In the genomic region with DNA sequence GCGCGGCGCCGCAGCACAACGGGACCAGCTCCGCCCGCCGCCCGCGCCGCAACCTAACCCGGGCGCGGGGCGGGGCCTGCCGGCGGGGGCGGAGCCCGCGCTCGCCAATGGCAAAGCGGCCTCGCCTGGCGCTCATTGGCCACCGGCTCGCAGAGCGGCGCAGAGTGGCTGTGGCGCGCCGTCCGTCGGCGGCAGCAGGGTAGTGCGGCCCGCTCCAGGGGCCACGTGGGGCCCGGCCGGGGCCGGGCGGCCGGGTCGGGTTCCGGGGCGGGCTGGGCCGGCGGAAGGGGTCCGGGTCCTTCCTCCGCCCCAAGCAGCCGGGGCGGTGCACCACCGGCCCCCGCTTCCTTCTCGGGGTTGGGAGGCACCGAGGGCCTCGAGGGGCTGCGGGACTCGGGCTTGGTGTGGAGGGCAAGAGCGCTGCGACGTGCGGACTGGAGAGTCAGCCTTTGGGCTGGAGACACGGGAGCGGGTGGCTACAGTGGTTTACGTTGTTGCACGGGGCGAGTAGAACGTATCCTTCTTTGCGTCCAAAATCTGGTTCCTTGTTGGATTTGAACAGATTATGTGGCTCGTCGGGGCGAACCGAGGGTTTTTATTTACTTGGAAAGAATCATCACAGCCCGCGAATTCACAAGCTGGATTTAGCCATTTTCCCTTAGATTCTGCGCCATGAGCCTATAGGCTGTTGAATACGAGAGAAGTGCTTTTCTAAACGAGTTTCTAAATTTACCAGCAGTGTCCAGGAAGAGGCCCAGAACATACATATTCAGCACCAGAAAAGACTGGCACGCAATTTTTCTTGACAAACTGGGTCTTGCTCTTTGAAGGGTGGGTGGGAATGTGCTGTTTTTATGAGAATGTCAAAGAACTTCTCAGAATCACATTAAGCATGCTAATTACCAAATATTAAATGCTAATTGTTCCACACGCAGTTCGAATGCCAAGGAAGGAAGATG, we compare ENCODE assay signal across 1 cellular context.
A peak's percentile ranks its signal among the peaks of the same experiment; 100 is the strongest.
TF ChIP-seq lines count a peak whose summit lies in the region.

A gene (minus strand): TSS at position 29 of the 959 bp plus-strand sequence. CDS start 75 bp downstream, outside the sequence.

TF ChIP-seq in HEK293, 187 proteins besides CTCF, POLR2A, EP300 and RAD21 (continued from another document and continues in another):
- TF ChIP-seq, protein P1, sequence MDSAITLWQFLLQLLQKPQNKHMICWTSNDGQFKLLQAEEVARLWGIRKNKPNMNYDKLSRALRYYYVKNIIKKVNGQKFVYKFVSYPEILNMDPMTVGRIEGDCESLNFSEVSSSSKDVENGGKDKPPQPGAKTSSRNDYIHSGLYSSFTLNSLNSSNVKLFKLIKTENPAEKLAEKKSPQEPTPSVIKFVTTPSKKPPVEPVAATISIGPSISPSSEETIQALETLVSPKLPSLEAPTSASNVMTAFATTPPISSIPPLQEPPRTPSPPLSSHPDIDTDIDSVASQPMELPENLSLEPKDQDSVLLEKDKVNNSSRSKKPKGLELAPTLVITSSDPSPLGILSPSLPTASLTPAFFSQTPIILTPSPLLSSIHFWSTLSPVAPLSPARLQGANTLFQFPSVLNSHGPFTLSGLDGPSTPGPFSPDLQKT (IDR thresholded peaks at IDR 0.05; ENCODE audit: borderline replicate concordance, low read depth, low read length): no peak
- peak; percentile 54; the same call in 1 of the 2 replicates for TF ChIP-seq KLF16 (tag by site-specific recombination; IDR thresholded peaks at IDR 0.05)
- TF ChIP-seq ZIC2 (tag by site-specific recombination; IDR thresholded peaks at IDR 0.05): no peak
- no peak for TF ChIP-seq TRIM28 (IDR thresholded peaks at IDR 0.05; ENCODE audit: borderline replicate concordance, low read length)
- no peak for TF ChIP-seq ZNF777 (tag by site-specific recombination; IDR thresholded peaks at IDR 0.05; ENCODE audit: borderline replicate concordance)
- TF ChIP-seq, protein P2, sequence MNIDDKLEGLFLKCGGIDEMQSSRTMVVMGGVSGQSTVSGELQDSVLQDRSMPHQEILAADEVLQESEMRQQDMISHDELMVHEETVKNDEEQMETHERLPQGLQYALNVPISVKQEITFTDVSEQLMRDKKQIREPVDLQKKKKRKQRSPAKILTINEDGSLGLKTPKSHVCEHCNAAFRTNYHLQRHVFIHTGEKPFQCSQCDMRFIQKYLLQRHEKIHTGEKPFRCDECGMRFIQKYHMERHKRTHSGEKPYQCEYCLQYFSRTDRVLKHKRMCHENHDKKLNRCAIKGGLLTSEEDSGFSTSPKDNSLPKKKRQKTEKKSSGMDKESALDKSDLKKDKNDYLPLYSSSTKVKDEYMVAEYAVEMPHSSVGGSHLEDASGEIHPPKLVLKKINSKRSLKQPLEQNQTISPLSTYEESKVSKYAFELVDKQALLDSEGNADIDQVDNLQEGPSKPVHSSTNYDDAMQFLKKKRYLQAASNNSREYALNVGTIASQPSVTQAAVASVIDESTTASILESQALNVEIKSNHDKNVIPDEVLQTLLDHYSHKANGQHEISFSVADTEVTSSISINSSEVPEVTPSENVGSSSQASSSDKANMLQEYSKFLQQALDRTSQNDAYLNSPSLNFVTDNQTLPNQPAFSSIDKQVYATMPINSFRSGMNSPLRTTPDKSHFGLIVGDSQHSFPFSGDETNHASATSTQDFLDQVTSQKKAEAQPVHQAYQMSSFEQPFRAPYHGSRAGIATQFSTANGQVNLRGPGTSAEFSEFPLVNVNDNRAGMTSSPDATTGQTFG (tag by site-specific recombination; IDR thresholded peaks at IDR 0.05; ENCODE audit: borderline replicate concordance): no peak
- TF ChIP-seq ZNF473 (tag by site-specific recombination; IDR thresholded peaks at IDR 0.05): no peak
- TF ChIP-seq, protein P3, sequence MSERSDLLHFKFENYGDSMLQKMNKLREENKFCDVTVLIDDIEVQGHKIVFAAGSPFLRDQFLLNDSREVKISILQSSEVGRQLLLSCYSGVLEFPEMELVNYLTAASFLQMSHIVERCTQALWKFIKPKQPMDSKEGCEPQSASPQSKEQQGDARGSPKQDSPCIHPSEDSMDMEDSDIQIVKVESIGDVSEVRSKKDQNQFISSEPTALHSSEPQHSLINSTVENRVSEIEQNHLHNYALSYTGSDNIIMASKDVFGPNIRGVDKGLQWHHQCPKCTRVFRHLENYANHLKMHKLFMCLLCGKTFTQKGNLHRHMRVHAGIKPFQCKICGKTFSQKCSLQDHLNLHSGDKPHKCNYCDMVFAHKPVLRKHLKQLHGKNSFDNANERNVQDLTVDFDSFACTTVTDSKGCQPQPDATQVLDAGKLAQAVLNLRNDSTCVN (tag by site-specific recombination; optimal IDR thresholded peaks at IDR 0.05): peak; percentile 27
- 0 out of 2 replicates have a peak, but pooled peaks have one; percentile 24 for TF ChIP-seq SCRT2 (tag by site-specific recombination; IDR thresholded peaks at IDR 0.05)
- TF ChIP-seq ZNF274 (IDR thresholded peaks at IDR 0.05; ENCODE audit: low read length): no peak
- TF ChIP-seq ZNF274 (tag by site-specific recombination; IDR thresholded peaks at IDR 0.05; ENCODE audit: borderline replicate concordance): no peak
- TF ChIP-seq ZNF600 (tag by site-specific recombination; IDR thresholded peaks at IDR 0.05): peak; percentile 68
- peak; percentile 68; the same call in 1 of the 2 replicates for TF ChIP-seq ZNF561 (tag by site-specific recombination; IDR thresholded peaks at IDR 0.05; ENCODE audit: borderline replicate concordance)
- no peak for TF ChIP-seq ZNF132 (tag by site-specific recombination; IDR thresholded peaks at IDR 0.05; ENCODE audit: borderline replicate concordance)
- no peak for TF ChIP-seq ZNF776 (tag by site-specific recombination; IDR thresholded peaks at IDR 0.05; ENCODE audit: borderline replicate concordance)
- TF ChIP-seq ZNF571 (tag by site-specific recombination; IDR thresholded peaks at IDR 0.05): no peak
- TF ChIP-seq ZNF701 (tag by site-specific recombination; IDR thresholded peaks at IDR 0.05): no peak
- TF ChIP-seq SETDB1 (IDR thresholded peaks at IDR 0.05; ENCODE audit: insufficient read length, low read length): no peak
- no peak for TF ChIP-seq ZNF214 (tag by site-specific recombination; IDR thresholded peaks at IDR 0.05; ENCODE audit: borderline replicate concordance)
- no peak for TF ChIP-seq ZNF670 (tag by site-specific recombination; IDR thresholded peaks at IDR 0.05; ENCODE audit: low read depth)
- TF ChIP-seq, protein P4, sequence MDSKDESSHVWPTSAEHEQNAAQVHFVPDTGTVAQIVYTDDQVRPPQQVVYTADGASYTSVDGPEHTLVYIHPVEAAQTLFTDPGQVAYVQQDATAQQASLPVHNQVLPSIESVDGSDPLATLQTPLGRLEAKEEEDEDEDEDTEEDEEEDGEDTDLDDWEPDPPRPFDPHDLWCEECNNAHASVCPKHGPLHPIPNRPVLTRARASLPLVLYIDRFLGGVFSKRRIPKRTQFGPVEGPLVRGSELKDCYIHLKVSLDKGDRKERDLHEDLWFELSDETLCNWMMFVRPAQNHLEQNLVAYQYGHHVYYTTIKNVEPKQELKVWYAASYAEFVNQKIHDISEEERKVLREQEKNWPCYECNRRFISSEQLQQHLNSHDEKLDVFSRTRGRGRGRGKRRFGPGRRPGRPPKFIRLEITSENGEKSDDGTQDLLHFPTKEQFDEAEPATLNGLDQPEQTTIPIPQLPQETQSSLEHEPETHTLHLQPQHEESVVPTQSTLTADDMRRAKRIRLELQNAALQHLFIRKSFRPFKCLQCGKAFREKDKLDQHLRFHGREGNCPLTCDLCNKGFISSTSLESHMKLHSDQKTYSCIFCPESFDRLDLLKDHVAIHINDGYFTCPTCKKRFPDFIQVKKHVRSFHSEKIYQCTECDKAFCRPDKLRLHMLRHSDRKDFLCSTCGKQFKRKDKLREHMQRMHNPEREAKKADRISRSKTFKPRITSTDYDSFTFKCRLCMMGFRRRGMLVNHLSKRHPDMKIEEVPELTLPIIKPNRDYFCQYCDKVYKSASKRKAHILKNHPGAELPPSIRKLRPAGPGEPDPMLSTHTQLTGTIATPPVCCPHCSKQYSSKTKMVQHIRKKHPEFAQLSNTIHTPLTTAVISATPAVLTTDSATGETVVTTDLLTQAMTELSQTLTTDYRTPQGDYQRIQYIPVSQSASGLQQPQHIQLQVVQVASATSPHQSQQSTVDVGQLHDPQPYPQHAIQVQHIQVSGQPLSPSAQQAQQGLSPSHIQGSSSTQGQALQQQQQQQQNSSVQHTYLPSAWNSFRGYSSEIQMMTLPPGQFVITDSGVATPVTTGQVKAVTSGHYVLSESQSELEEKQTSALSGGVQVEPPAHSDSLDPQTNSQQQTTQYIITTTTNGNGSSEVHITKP (tag by site-specific recombination; IDR thresholded peaks at IDR 0.05): peak; percentile 50; the same call in 1 of the 2 replicates
- TF ChIP-seq, protein P5, sequence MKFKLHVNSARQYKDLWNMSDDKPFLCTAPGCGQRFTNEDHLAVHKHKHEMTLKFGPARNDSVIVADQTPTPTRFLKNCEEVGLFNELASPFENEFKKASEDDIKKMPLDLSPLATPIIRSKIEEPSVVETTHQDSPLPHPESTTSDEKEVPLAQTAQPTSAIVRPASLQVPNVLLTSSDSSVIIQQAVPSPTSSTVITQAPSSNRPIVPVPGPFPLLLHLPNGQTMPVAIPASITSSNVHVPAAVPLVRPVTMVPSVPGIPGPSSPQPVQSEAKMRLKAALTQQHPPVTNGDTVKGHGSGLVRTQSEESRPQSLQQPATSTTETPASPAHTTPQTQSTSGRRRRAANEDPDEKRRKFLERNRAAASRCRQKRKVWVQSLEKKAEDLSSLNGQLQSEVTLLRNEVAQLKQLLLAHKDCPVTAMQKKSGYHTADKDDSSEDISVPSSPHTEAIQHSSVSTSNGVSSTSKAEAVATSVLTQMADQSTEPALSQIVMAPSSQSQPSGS (tag by site-specific recombination; IDR thresholded peaks at IDR 0.05; ENCODE audit: low read depth): no peak
- TF ChIP-seq, protein P6, sequence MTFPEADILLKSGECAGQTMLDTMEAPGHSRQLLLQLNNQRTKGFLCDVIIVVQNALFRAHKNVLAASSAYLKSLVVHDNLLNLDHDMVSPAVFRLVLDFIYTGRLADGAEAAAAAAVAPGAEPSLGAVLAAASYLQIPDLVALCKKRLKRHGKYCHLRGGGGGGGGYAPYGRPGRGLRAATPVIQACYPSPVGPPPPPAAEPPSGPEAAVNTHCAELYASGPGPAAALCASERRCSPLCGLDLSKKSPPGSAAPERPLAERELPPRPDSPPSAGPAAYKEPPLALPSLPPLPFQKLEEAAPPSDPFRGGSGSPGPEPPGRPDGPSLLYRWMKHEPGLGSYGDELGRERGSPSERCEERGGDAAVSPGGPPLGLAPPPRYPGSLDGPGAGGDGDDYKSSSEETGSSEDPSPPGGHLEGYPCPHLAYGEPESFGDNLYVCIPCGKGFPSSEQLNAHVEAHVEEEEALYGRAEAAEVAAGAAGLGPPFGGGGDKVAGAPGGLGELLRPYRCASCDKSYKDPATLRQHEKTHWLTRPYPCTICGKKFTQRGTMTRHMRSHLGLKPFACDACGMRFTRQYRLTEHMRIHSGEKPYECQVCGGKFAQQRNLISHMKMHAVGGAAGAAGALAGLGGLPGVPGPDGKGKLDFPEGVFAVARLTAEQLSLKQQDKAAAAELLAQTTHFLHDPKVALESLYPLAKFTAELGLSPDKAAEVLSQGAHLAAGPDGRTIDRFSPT (tag by site-specific recombination; IDR thresholded peaks at IDR 0.05): no peak
- TF ChIP-seq ZFP3 (tag by site-specific recombination; IDR thresholded peaks at IDR 0.05; ENCODE audit: low read depth): no peak
- TF ChIP-seq KLF10 (tag by site-specific recombination; IDR thresholded peaks at IDR 0.05): peak; percentile 90
- no peak for TF ChIP-seq SALL2 (tag by site-specific recombination; IDR thresholded peaks at IDR 0.05; ENCODE audit: borderline replicate concordance)
- TF ChIP-seq, protein P7, sequence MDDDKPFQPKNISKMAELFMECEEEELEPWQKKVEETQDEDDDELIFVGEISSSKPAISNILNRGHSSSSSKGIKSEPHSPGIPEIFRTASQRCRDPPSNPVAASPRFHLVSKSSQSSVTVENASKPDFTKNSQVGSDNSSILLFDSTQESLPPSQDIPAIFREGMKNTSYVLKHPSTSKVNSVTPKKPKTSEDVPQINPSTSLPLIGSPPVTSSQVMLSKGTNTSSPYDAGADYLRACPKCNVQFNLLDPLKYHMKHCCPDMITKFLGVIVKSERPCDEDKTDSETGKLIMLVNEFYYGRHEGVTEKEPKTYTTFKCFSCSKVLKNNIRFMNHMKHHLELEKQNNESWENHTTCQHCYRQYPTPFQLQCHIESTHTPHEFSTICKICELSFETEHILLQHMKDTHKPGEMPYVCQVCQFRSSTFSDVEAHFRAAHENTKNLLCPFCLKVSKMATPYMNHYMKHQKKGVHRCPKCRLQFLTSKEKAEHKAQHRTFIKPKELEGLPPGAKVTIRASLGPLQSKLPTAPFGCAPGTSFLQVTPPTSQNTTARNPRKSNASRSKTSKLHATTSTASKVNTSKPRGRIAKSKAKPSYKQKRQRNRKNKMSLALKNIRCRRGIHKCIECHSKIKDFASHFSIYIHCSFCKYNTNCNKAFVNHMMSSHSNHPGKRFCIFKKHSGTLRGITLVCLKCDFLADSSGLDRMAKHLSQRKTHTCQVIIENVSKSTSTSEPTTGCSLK (tag by site-specific recombination; IDR thresholded peaks at IDR 0.05): no peak
- no peak for TF ChIP-seq ZNF707 (tag by site-specific recombination; IDR thresholded peaks at IDR 0.05)
- no peak for TF ChIP-seq ZNF544 (tag by site-specific recombination; IDR thresholded peaks at IDR 0.05)
- TF ChIP-seq ZNF239 (tag by site-specific recombination; IDR thresholded peaks at IDR 0.05): no peak
- TF ChIP-seq MYNN (tag by site-specific recombination; IDR thresholded peaks at IDR 0.05; ENCODE audit: borderline replicate concordance): no peak
- TF ChIP-seq ZFHX2 (tag by site-specific recombination; conservative IDR thresholded peaks at IDR 0.05): 0 out of 2 replicates have a peak, but pooled peaks have one; percentile 21
- TF ChIP-seq ZSCAN16 (tag by site-specific recombination; IDR thresholded peaks at IDR 0.05): 0 out of 2 replicates have a peak, but pooled peaks have one; percentile 17
- TF ChIP-seq, protein P8, sequence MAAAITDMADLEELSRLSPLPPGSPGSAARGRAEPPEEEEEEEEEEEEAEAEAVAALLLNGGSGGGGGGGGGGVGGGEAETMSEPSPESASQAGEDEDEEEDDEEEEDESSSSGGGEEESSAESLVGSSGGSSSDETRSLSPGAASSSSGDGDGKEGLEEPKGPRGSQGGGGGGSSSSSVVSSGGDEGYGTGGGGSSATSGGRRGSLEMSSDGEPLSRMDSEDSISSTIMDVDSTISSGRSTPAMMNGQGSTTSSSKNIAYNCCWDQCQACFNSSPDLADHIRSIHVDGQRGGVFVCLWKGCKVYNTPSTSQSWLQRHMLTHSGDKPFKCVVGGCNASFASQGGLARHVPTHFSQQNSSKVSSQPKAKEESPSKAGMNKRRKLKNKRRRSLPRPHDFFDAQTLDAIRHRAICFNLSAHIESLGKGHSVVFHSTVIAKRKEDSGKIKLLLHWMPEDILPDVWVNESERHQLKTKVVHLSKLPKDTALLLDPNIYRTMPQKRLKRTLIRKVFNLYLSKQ (tag by site-specific recombination; IDR thresholded peaks at IDR 0.05; ENCODE audit: borderline replicate concordance): no peak
- TF ChIP-seq ZNF112 (tag by site-specific recombination; IDR thresholded peaks at IDR 0.05): no peak
- TF ChIP-seq ZNF510 (tag by site-specific recombination; IDR thresholded peaks at IDR 0.05; ENCODE audit: insufficient replicate concordance): no peak
- TF ChIP-seq SP2 (tag by site-specific recombination; IDR thresholded peaks at IDR 0.05): peak; percentile 68
- no peak for TF ChIP-seq ZNF768 (tag by site-specific recombination; IDR thresholded peaks at IDR 0.05)
- no peak for TF ChIP-seq ZNF354C (tag by site-specific recombination; IDR thresholded peaks at IDR 0.05; ENCODE audit: borderline replicate concordance, low read depth)
- peak; percentile 33; the same call in 1 of the 2 replicates for TF ChIP-seq ZFP69B (tag by site-specific recombination; IDR thresholded peaks at IDR 0.05)
- no peak for TF ChIP-seq ZNF792 (tag by site-specific recombination; IDR thresholded peaks at IDR 0.05)
- peak; percentile 48 for TF ChIP-seq SP3 (tag by site-specific recombination; IDR thresholded peaks at IDR 0.05)
